1 cellular context compared by ENCODE assay signal in genomic region chr10:73413528-73414229, GRCh38.
A peak's percentile ranks its signal among the peaks of the same experiment; 100 is the strongest.
TF ChIP-seq lines count a peak whose summit lies in the region.

ANXA7 (minus strand) TSS chr10:73414058; CDS start chr10:73400856, 13,202 bp downstream.

TF ChIP-seq in HEK293, 187 proteins besides CTCF, POLR2A, EP300 and RAD21 (continued from another document and continues in another):
- no peak for TF ChIP-seq ZNF214 (tag by site-specific recombination; IDR thresholded peaks at IDR 0.05; ENCODE audit: borderline replicate concordance)
- no peak for TF ChIP-seq ZNF155 (tag by site-specific recombination; IDR thresholded peaks at IDR 0.05)
- TF ChIP-seq BCL6B (tag by site-specific recombination; IDR thresholded peaks at IDR 0.05), result no peak
- peak; percentile 94 for TF ChIP-seq ZEB2 (tag by site-specific recombination; IDR thresholded peaks at IDR 0.05)
- peak; percentile 97 for TF ChIP-seq ZNF501 (tag by site-specific recombination; IDR thresholded peaks at IDR 0.05)
- no peak for TF ChIP-seq HOXD13 (CRISPR knock-in tag; IDR thresholded peaks at IDR 0.05; ENCODE audit: borderline replicate concordance)
- TF ChIP-seq ZNF335 (tag by site-specific recombination; conservative IDR thresholded peaks at IDR 0.05), result peak; percentile 93
- TF ChIP-seq ZNF704 (tag by site-specific recombination; IDR thresholded peaks at IDR 0.05), result peak; percentile 93
- TF ChIP-seq ZNF664 (tag by site-specific recombination; IDR thresholded peaks at IDR 0.05), result no peak
- peak; percentile 93 for TF ChIP-seq SP2 (tag by site-specific recombination; IDR thresholded peaks at IDR 0.05)
- TF ChIP-seq ZNF140 (tag by site-specific recombination; IDR thresholded peaks at IDR 0.05), result no peak
- no peak for TF ChIP-seq TSHZ1 (tag by site-specific recombination; IDR thresholded peaks at IDR 0.05; ENCODE audit: borderline replicate concordance)
- no peak for TF ChIP-seq ZSCAN30 (tag by site-specific recombination; IDR thresholded peaks at IDR 0.05)
- TF ChIP-seq ZNF518A (tag by site-specific recombination; conservative IDR thresholded peaks at IDR 0.05; ENCODE audit: low read depth), result no peak
- TF ChIP-seq ZNF510 (tag by site-specific recombination; IDR thresholded peaks at IDR 0.05; ENCODE audit: insufficient replicate concordance), result no peak
- TF ChIP-seq ZBTB21 (tag by site-specific recombination; IDR thresholded peaks at IDR 0.05), result peak; percentile 63
- TF ChIP-seq PATZ1 (tag by site-specific recombination; IDR thresholded peaks at IDR 0.05), result peak; percentile 98
- TF ChIP-seq ZNF707 (tag by site-specific recombination; IDR thresholded peaks at IDR 0.05), result no peak
- peak; percentile 73 for TF ChIP-seq KLF10 (tag by site-specific recombination; IDR thresholded peaks at IDR 0.05)
- TF ChIP-seq MEIS1 (CRISPR knock-in tag; IDR thresholded peaks at IDR 0.05; ENCODE audit: borderline replicate concordance), result no peak
- no peak for TF ChIP-seq ZNF658 (tag by site-specific recombination; IDR thresholded peaks at IDR 0.05)
- TF ChIP-seq KLF1 (tag by site-specific recombination; IDR thresholded peaks at IDR 0.05), result peak; percentile 89
- TF ChIP-seq ZSCAN5A (tag by site-specific recombination; IDR thresholded peaks at IDR 0.05), result no peak
- TF ChIP-seq ZNF280D (tag by site-specific recombination; IDR thresholded peaks at IDR 0.05), result no peak
- peak; percentile 53; the same call in 1 of the 2 replicates for TF ChIP-seq OVOL3 (tag by site-specific recombination; IDR thresholded peaks at IDR 0.05)
- no peak for TF ChIP-seq ZNF114 (tag by site-specific recombination; IDR thresholded peaks at IDR 0.05)
- peak; percentile 72 for TF ChIP-seq BCL11A (tag by site-specific recombination; IDR thresholded peaks at IDR 0.05; ENCODE audit: low read depth)
- TF ChIP-seq SP7 (tag by site-specific recombination; IDR thresholded peaks at IDR 0.05), result peak; percentile 94
- TF ChIP-seq ZNF354C (tag by site-specific recombination; IDR thresholded peaks at IDR 0.05; ENCODE audit: borderline replicate concordance, low read depth), result no peak
- TF ChIP-seq SP3 (tag by site-specific recombination; IDR thresholded peaks at IDR 0.05), result peak; percentile 92
- no peak for TF ChIP-seq ZNF202 (tag by site-specific recombination; IDR thresholded peaks at IDR 0.05; ENCODE audit: borderline replicate concordance)
- TF ChIP-seq YY1 (tag by site-specific recombination; IDR thresholded peaks at IDR 0.05), result peak; percentile 71; the same call in 1 of the 2 replicates
- no peak for TF ChIP-seq ZNF266 (tag by site-specific recombination; IDR thresholded peaks at IDR 0.05; ENCODE audit: low read depth)
- TF ChIP-seq ZNF473 (tag by site-specific recombination; IDR thresholded peaks at IDR 0.05), result no peak
- TF ChIP-seq ZNF530 (tag by site-specific recombination; IDR thresholded peaks at IDR 0.05; ENCODE audit: low read depth), result no peak
- no peak for TF ChIP-seq ZNF830 (tag by site-specific recombination; IDR thresholded peaks at IDR 0.05; ENCODE audit: low read depth)
- no peak for TF ChIP-seq ZNF221 (tag by site-specific recombination; IDR thresholded peaks at IDR 0.05; ENCODE audit: borderline replicate concordance)
- no peak for TF ChIP-seq ZNF747 (tag by site-specific recombination; IDR thresholded peaks at IDR 0.05)
- peak; percentile 85 for TF ChIP-seq ZBTB8A (tag by site-specific recombination; IDR thresholded peaks at IDR 0.05)
- no peak for TF ChIP-seq ZNF223 (tag by site-specific recombination; IDR thresholded peaks at IDR 0.05)
- no peak for TF ChIP-seq PRDM6 (tag by site-specific recombination; IDR thresholded peaks at IDR 0.05)
